ENCODE assay signal across 8 cellular contexts in genomic region chr2:207474871-207475485, GRCh38. TPM values are rescaled to one million over a fixed set of nuclear protein-coding genes. Genes with fewer than 3 reads are reported as not detected.
DNase-seq lines count a peak whose midpoint lies in the region; ATAC-seq and TF ChIP-seq lines count a peak whose summit lies in the region.

No MANE protein-coding gene starts in this region.

- no peaks in the 10 kb centered on the region for H3K36me3 ChIP-seq in GM06990 (ENCODE audit: control insufficient read depth, insufficient read depth, low read length)

- DNase-seq in AG04450 (ENCODE audit: low read depth, low spot score) = no peak
- no peak for DNase-seq in GM06990 (ENCODE audit: extremely low read depth, insufficient read length)
- peak; percentile 43 for DNase-seq in NCI-H2171 treated with DMSO at 0.1 percent for 48 hours (lab: John Stamatoyannopoulos, UW)
- peak; percentile 36 for DNase-seq in activated CD8-positive, alpha-beta memory T cell treated with anti-CD3 and anti-CD28 coated beads, Interleukin-2, amount 50 U/mL, for 4 hours
- DNase-seq in foreskin fibroblast = peak; percentile 51 to 84
- DNase-seq in osteocyte (ENCODE audit: extremely low spot score, unreplicated experiment) = no peak

- ATAC-seq in HG03378 (IDR thresholded peaks at IDR 0.05; ENCODE audit: unreplicated experiment) (no peak), HG02798 (IDR thresholded peaks at IDR 0.05; ENCODE audit: poor library complexity, unreplicated experiment) (no peak)

- no peak overlapping the region for H3K4me3 ChIP-seq in AG04450 (ENCODE audit: low read depth, low read length)
- H3K4me3 ChIP-seq in GM06990 (replicated peaks; ENCODE audit: low read depth, low read length) = no peak overlapping the region
- peak overlapping the region; percentile 4 to 6 for H3K4me3 ChIP-seq in foreskin fibroblast (ENCODE audit: low read depth in 1 of 2, low read length in 2 of 2)

- CTCF ChIA-PET in AG04450 (lab: Charles Lee) = interaction anchor here (2.7 to 3.8 kb wide), 3 partner anchors 333 to 675 kb away, joined by 11 to 38 read pairs (median 17); no protein-coding TSS in a partner anchor

- POLR2A ChIA-PET in AG04450 (lab: Yijun Ruan, JAX) = interaction anchor here (1.4 kb wide), 1 partner anchor 309 kb away, joined by 7 read pairs; the partner anchor contains the start of gene KLF7

- H3K36me3 Mint-ChIP-seq in osteocyte (ENCODE audit: unreplicated experiment) = no peaks in the 10 kb centered on the region

- TF ChIP-seq CTCF in AG04450 (IDR thresholded peaks at IDR 0.05; ENCODE audit: low read depth, low read length) (peak; percentile 61), GM06990 (IDR thresholded peaks at IDR 0.05; ENCODE audit: insufficient read depth, low read length, poor library complexity, severe bottlenecking) (peak; percentile 43), foreskin fibroblast (IDR thresholded peaks at IDR 0.05; ENCODE audit: low read depth, low read length) (peak; percentile 26), osteocyte (IDR thresholded peaks at IDR 0.05) (peak; percentile 78)

- H3K9me3 ChIP-seq in AG04450 (ENCODE audit: control insufficient read depth, insufficient read depth, low read length) = no peaks in the 10 kb centered on the region

- H3K4me1 Mint-ChIP-seq in osteocyte (ENCODE audit: unreplicated experiment) = peaks cover 32% of the 10 kb centered on the region

- H3K27me3 ChIP-seq in AG04450 (ENCODE audit: control insufficient read depth, insufficient read depth, low read length) (no peaks in the 10 kb centered on the region), GM06990 (replicated peaks; ENCODE audit: control insufficient read depth, insufficient read depth, low read length) (no peaks in the 10 kb centered on the region)

- no peaks in the 10 kb centered on the region for H3K27me3 Mint-ChIP-seq in osteocyte (ENCODE audit: unreplicated experiment)

- no peak overlapping the region for H3K27ac Mint-ChIP-seq in osteocyte (ENCODE audit: unreplicated experiment)

- H3K27ac ChIP-seq in AG04450 (ENCODE audit: low read depth, low read length) = no peak overlapping the region

- H3K9me3 Mint-ChIP-seq in osteocyte (ENCODE audit: unreplicated experiment) = no peaks in the 10 kb centered on the region

- H3K4me3 Mint-ChIP-seq in osteocyte (ENCODE audit: unreplicated experiment) = peak overlapping the region; percentile 42

RNA-seq across cellular contexts. Expression of gene CREB1, which starts 54.8 kb away (rescaled TPM):
- 34.0 and 38.3 TPM in 2 replicates for polyA plus RNA-seq in AG04450 (2011; rRNA removed)
- polyA minus RNA-seq in AG04450 (2011; rRNA and poly(A)+ RNA removed) = 146 and 185 TPM in 2 replicates
- total RNA-seq in osteocyte = 71.0 and 74.2 TPM in 2 replicates

Comparison
In these comparisons a context has a peak if more than half of its experiments do, and no peak if none do; other contexts are left out.
1. DNase-seq: peak in NCI-H2171 treated with DMSO at 0.1 percent for 48 hours (single experiment), activated CD8-positive, alpha-beta memory T cell treated with anti-CD3 and anti-CD28 coated beads, Interleukin-2, amount 50 U/mL, for 4 hours (single experiment) and foreskin fibroblast (2 of 2); none in AG04450 (single experiment), GM06990 (single experiment) and osteocyte (single experiment).
2. H3K4me3 ChIP-seq: peak in foreskin fibroblast (2 of 2); none in AG04450 (single experiment) and GM06990 (single experiment).
3. CTCF ChIP-seq: peak in every context shown above with its lines; median percentile 78 in osteocyte; 61 in AG04450; 43 in GM06990; 26 in foreskin fibroblast.